14 cellular contexts compared by ENCODE assay signal in the genomic region with DNA sequence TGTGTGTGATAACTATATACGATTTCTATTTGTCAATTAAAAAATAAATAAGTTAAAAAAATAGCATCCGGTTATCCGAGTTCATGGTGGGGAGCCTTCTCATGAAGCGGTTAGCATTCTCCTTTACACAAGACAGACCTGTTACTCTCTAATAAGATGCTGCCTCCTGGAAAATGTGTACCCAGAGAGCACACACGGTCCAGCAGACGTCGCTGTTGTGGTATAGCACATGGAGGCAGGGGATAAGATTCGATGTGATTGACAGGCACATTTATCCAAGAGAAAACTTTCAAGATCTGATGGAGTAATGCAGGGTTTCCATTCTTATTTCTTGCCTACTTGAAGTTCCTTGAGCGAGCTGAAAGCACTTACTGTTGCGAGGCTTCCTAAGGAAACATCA.
"Had no signal": no experiment of that assay in that cellular context is flagged by ENCODE, and none has a peak within 500 bp of the region (broad histone marks: within the 10 kb centered on the region; RNA-seq: fewer than 3 reads in every experiment).

No MANE protein-coding gene starts in this region.

- H3K27me3 ChIP-seq: adrenal gland, colonic mucosa had no signal

- H3K9me3 ChIP-seq: adrenal gland, colonic mucosa had no signal

- H3K27ac Mint-ChIP-seq: activated naive CD4-positive, alpha-beta T cell treated with anti-CD3 and anti-CD28 coated beads, Interleukin-2, amount 10 ng/mL, durations not matched to agents 7 days and 5 days had no signal

- H3K27ac ChIP-seq: adrenal gland, colonic mucosa had no signal

- H3K9me3 Mint-ChIP-seq: activated CD8-positive, alpha-beta T cell treated with anti-CD3 and anti-CD28 coated beads for 36 hours; activated naive CD4-positive, alpha-beta T cell treated with anti-CD3 and anti-CD28 coated beads, Interleukin-2, amount 10 ng/mL, durations not matched to agents 7 days and 5 days; stimulated activated naive B cell treated with anti-CD40 and anti-IgM and Interleukin-4, amounts not matched to agents 10 μg/mL and 1 μg/mL and 100 μg/mL, for 72 hours had no signal

- ATAC-seq: left lobe of liver, sciatic nerve had no signal

- DNase-seq: activated CD4-positive, alpha-beta T cell treated with anti-CD3 and anti-CD28 coated beads for 4 hours; activated CD8-positive, alpha-beta T cell treated with anti-CD3 and anti-CD28 coated beads for 36 hours; activated naive CD4-positive, alpha-beta T cell treated with anti-CD3 and anti-CD28 coated beads, Interleukin-2, amount 10 ng/mL, durations not matched to agents 7 days and 5 days; adrenal gland; caudate nucleus; colonic mucosa; effector CD4-positive, alpha-beta T cell; head of caudate nucleus; stimulated activated CD4-positive, alpha-beta T cell treated with anti-CD3 and anti-CD28 coated beads, Interleukin-2, amount 100 ng/mL, for 24 hours; stimulated activated naive B cell treated with anti-CD40 and anti-IgM and Interleukin-4, amounts not matched to agents 10 μg/mL and 1 μg/mL and 100 μg/mL, for 72 hours; substantia nigra; trophoblast cell had no signal

- H3K4me3 Mint-ChIP-seq: activated CD8-positive, alpha-beta T cell treated with anti-CD3 and anti-CD28 coated beads for 36 hours; activated naive CD4-positive, alpha-beta T cell treated with anti-CD3 and anti-CD28 coated beads, Interleukin-2, amount 10 ng/mL, durations not matched to agents 7 days and 5 days had no signal

- H3K4me3 ChIP-seq: adrenal gland, colonic mucosa had no signal

- H3K4me1 ChIP-seq: adrenal gland, colonic mucosa had no signal

- H3K36me3 ChIP-seq: adrenal gland, colonic mucosa had no signal

- H3K27me3 Mint-ChIP-seq: activated CD8-positive, alpha-beta T cell treated with anti-CD3 and anti-CD28 coated beads for 36 hours; activated naive CD4-positive, alpha-beta T cell treated with anti-CD3 and anti-CD28 coated beads, Interleukin-2, amount 10 ng/mL, durations not matched to agents 7 days and 5 days; stimulated activated naive B cell treated with anti-CD40 and anti-IgM and Interleukin-4, amounts not matched to agents 10 μg/mL and 1 μg/mL and 100 μg/mL, for 72 hours had no signal
